In the genomic region with DNA sequence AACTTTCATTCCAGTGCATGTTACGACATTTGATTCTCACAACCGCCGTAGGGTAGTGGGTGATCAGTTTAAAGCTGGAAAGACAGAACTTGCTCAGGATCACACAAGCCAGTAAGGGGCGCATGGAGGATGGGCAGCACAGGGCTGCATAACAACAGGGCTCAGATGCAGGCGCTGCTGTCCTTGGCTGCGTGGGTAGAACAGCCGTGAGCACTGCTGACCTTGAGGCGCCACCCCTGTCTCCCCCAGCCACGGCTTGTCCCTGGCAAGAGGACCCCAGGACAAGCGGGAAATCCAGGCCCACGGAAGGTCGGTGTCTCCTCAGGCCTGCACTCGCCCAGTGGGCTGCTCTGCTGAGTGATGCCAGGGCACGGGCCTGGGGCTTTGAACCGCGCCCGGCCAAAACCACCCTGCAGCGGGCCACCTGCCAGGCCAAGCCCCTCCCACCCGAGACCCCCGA, we compare ENCODE assay signal across 14 cellular contexts.
A peak's percentile ranks its signal among the peaks of the same experiment; 100 is the strongest.
DNase-seq lines count a peak whose midpoint lies in the region; ATAC-seq and TF ChIP-seq lines count a peak whose summit lies in the region.
"Had no signal": no experiment of that assay in that cellular context is flagged by ENCODE, and none has a peak within 500 bp of the region (broad histone marks: within the 10 kb centered on the region; RNA-seq: fewer than 3 reads in every experiment).

No MANE protein-coding gene starts in this region.

- H3K36me3 ChIP-seq in BE2C (no peaks in the 10 kb centered on the region), iPS-18a (ENCODE audit: control insufficient read depth, low read depth, low read length) (no peaks in the 10 kb centered on the region), neural progenitor cell (no peaks in the 10 kb centered on the region)

- no peaks in the 10 kb centered on the region for H3K79me2 ChIP-seq in neural progenitor cell (ENCODE audit: low read depth)

- TF ChIP-seq CTCF in BE2C (IDR thresholded peaks at IDR 0.05; ENCODE audit: low read depth, low read length): peak; percentile 25; the same call in 1 of the 2 replicates
- TF ChIP-seq CTCF in neural progenitor cell (IDR thresholded peaks at IDR 0.05): peak; percentile 10
- no peak for TF ChIP-seq CTCF in RWPE1 (conservative IDR thresholded peaks at IDR 0.05; ENCODE audit: low read depth)

- no peaks in the 10 kb centered on the region for H3K9me3 Mint-ChIP-seq in neural progenitor cell

- H3K36me3 Mint-ChIP-seq in neural progenitor cell: no peaks in the 10 kb centered on the region

- H3K4me3 ChIP-seq in BE2C (ENCODE audit: low read depth, low read length) (peak overlapping the region; percentile 28; the same call in 1 of the 2 replicates), iPS-18a (ENCODE audit: low read length) (peak overlapping the region; percentile 45), neural progenitor cell (peak overlapping the region; percentile 33)

- H3K27ac ChIP-seq in angular gyrus (ENCODE audit: low read depth, low read length) (peak overlapping the region; percentile 62), iPS-18a (ENCODE audit: low read length) (no peak overlapping the region), neural progenitor cell (no peak overlapping the region), RWPE1 (no peak overlapping the region)

- no peak overlapping the region for H3K27ac Mint-ChIP-seq in neural progenitor cell

- peaks cover 13% of the 10 kb centered on the region for H3F3A ChIP-seq in neural progenitor cell (ENCODE audit: low read depth)

- no peak for ATAC-seq in HG03354 (IDR thresholded peaks at IDR 0.05; ENCODE audit: poor library complexity, severe bottlenecking, unreplicated experiment)

- H3K9me3 ChIP-seq in BE2C: no peaks in the 10 kb centered on the region
- no peaks in the 10 kb centered on the region for H3K9me3 ChIP-seq in iPS-18a (ENCODE audit: control insufficient read depth, low read depth, low read length)
- no peaks in the 10 kb centered on the region for H3K9me3 ChIP-seq in neural progenitor cell (ENCODE audit: low read depth)

- peak; percentile 48 for DNase-seq in BE2C
- peak; percentile 54 for DNase-seq in neural progenitor cell (ENCODE audit: low spot score)
- no peak for DNase-seq in RWPE1 (ENCODE audit: low spot score)
- no peak for DNase-seq in NCI-H2196 (lab: John Stamatoyannopoulos, UW; ENCODE audit: unreplicated experiment)
- no peak for DNase-seq in SIG-M5 treated with dmso at 0.1 percent for 504 hours (lab: John Stamatoyannopoulos, UW; ENCODE audit: unreplicated experiment)
- DNase-seq: activated effector memory CD4-positive, alpha-beta T cell treated with anti-CD3 and anti-CD28 coated beads, Interleukin-2, amount 50 U/mL, for 16 hours; effector CD4-positive, alpha-beta T cell; kidney glomerular epithelial cell; naive B cell; NCI-H2227 treated with DMSO at 0.1 percent for 48 hours; stimulated activated naive CD4-positive, alpha-beta T cell treated with Interleukin-2 at 50 U/mL for 16 hours had no signal

- H3K4me2 ChIP-seq in neural progenitor cell: peak overlapping the region; percentile 71

- CTCF ChIA-PET in RWPE1 (lab: Yijun Ruan, JAX): interaction anchor here (0.6 kb wide), 1 partner anchor 174 kb away, joined by 3 read pairs; no protein-coding TSS in a partner anchor

- H3K4me3 Mint-ChIP-seq in neural progenitor cell: no peak overlapping the region

- POLR2A ChIA-PET in RWPE1 (lab: Yijun Ruan, JAX; ENCODE audit: low non-redundant PET): no interaction called here

- H3K27me3 Mint-ChIP-seq in neural progenitor cell (ENCODE audit: insufficient read depth, low read depth): no peaks in the 10 kb centered on the region
- H3K27me3 Mint-ChIP-seq: naive B cell had no signal

- no peak overlapping the region for H3K9ac ChIP-seq in iPS-18a (ENCODE audit: low read length)
- H3K9ac ChIP-seq in neural progenitor cell: no peak overlapping the region

- peaks cover 9% of the 10 kb centered on the region for H3K4me1 Mint-ChIP-seq in neural progenitor cell
- H3K4me1 Mint-ChIP-seq: naive B cell had no signal

- H3K4me1 ChIP-seq in BE2C: peaks cover 7% of the 10 kb centered on the region; the same call in 1 of the 2 replicates
- H3K4me1 ChIP-seq in iPS-18a (ENCODE audit: control insufficient read depth, low read depth, low read length): peaks cover 11% of the 10 kb centered on the region
- peaks cover 10% of the 10 kb centered on the region for H3K4me1 ChIP-seq in neural progenitor cell

- H4K20me1 ChIP-seq in neural progenitor cell (ENCODE audit: low read depth): no peaks in the 10 kb centered on the region

- no peaks in the 10 kb centered on the region for H3K27me3 ChIP-seq in BE2C
- no peaks in the 10 kb centered on the region for H3K27me3 ChIP-seq in iPS-18a (ENCODE audit: control insufficient read depth, insufficient read depth, low read length)
- no peaks in the 10 kb centered on the region for H3K27me3 ChIP-seq in neural progenitor cell

- H2AFZ ChIP-seq in neural progenitor cell (replicated peaks): no peak overlapping the region

Comparison
In these comparisons a context has a peak if more than half of its experiments do, and no peak if none do; other contexts are left out.
1. DNase-seq: peak in BE2C (single experiment) and neural progenitor cell (single experiment); none in RWPE1 (single experiment), NCI-H2196 (single experiment) and SIG-M5 treated with dmso at 0.1 percent for 504 hours (single experiment).
2. Peak in every context shown above with its lines, with median percentiles within 50 percentile points of each other: H3K4me3 ChIP-seq.